In genomic region chr6:150987855-150988484, GRCh38 we compare ENCODE assay signal across 22 cellular contexts.
DNase-seq lines count a peak whose midpoint lies in the region; ATAC-seq and TF ChIP-seq lines count a peak whose summit lies in the region.
"Had no signal": no experiment of that assay in that cellular context is flagged by ENCODE, and none has a peak within 500 bp of the region (broad histone marks: within the 10 kb centered on the region; RNA-seq: fewer than 3 reads in every experiment).

No MANE protein-coding gene starts in this region.

- no peak overlapping the region for H3K4me3 Mint-ChIP-seq in activated naive CD4-positive, alpha-beta T cell treated with anti-CD3 and anti-CD28 coated beads, Interleukin-2, amount 10 ng/mL, durations not matched to agents 7 days and 5 days
- no peak overlapping the region for H3K4me3 Mint-ChIP-seq in activated CD8-positive, alpha-beta T cell treated with anti-CD3 and anti-CD28 coated beads, Interleukin-2, amount 10 ng/mL, durations not matched to agents 7 days and 5 days
- H3K4me3 Mint-ChIP-seq in stimulated activated effector memory CD8-positive, alpha-beta T cell treated with anti-CD3 and anti-CD28 coated beads, Interleukin-12 subunit alpha, Interleukin-12 subunit beta, amount 100 ng/mL, for 72 hours, result peak overlapping the region; percentile 44
- H3K4me3 Mint-ChIP-seq in glutamatergic neuron (ENCODE audit: unreplicated experiment), result no peak overlapping the region
- H3K4me3 Mint-ChIP-seq: endodermal cell; stimulated activated naive B cell treated with anti-CD40 and anti-IgM and Interleukin-4, amounts not matched to agents 10 μg/mL and 1 μg/mL and 100 μg/mL, for 72 hours had no signal

- DNase-seq in activated naive CD4-positive, alpha-beta T cell treated with anti-CD3 and anti-CD28 coated beads, Interleukin-2, amount 10 ng/mL, durations not matched to agents 7 days and 5 days, result no peak
- DNase-seq in activated naive CD4-positive, alpha-beta T cell treated with Interleukin-2 at 50 U/mL for 16 hours, result no peak
- DNase-seq in activated CD8-positive, alpha-beta T cell treated with anti-CD3 and anti-CD28 coated beads, Interleukin-2, amount 10 ng/mL, durations not matched to agents 7 days and 5 days, result no peak
- no peak for DNase-seq in stimulated activated effector memory CD8-positive, alpha-beta T cell treated with anti-CD3 and anti-CD28 coated beads, Interleukin-12 subunit alpha, Interleukin-12 subunit beta, amount 100 ng/mL, for 72 hours (ENCODE audit: low spot score in 2 of 2)
- DNase-seq in glutamatergic neuron (no peak), islet precursor cell (no peak)
- DNase-seq: amygdala; endodermal cell; esophagus squamous epithelium; hypothalamus; left ventricle myocardium inferior; naive thymus-derived CD8-positive, alpha-beta T cell; NCI-H1694; NCI-H524 treated with DMSO at 0.1 percent for 48 hours; pancreas; SJCRH30; spleen; stimulated activated naive B cell treated with anti-CD40 and anti-IgM and Interleukin-4, amounts not matched to agents 10 μg/mL and 1 μg/mL and 100 μg/mL, for 72 hours; T-helper 9 cell; testis; WERI-Rb-1 had no signal

- H3K9me3 Mint-ChIP-seq in activated naive CD4-positive, alpha-beta T cell treated with anti-CD3 and anti-CD28 coated beads, Interleukin-2, amount 10 ng/mL, durations not matched to agents 7 days and 5 days, result peaks cover 2% of the 10 kb centered on the region
- H3K9me3 Mint-ChIP-seq in activated CD8-positive, alpha-beta T cell treated with anti-CD3 and anti-CD28 coated beads, Interleukin-2, amount 10 ng/mL, durations not matched to agents 7 days and 5 days (ENCODE audit: insufficient read depth), result no peaks in the 10 kb centered on the region
- H3K9me3 Mint-ChIP-seq in stimulated activated effector memory CD8-positive, alpha-beta T cell treated with anti-CD3 and anti-CD28 coated beads, Interleukin-12 subunit alpha, Interleukin-12 subunit beta, amount 100 ng/mL, for 72 hours, result no peaks in the 10 kb centered on the region
- peaks cover 1% of the 10 kb centered on the region for H3K9me3 Mint-ChIP-seq in glutamatergic neuron (ENCODE audit: unreplicated experiment)
- H3K9me3 Mint-ChIP-seq: endodermal cell; stimulated activated naive B cell treated with anti-CD40 and anti-IgM and Interleukin-4, amounts not matched to agents 10 μg/mL and 1 μg/mL and 100 μg/mL, for 72 hours had no signal

- peak overlapping the region; percentile 97 for H3K27ac Mint-ChIP-seq in activated naive CD4-positive, alpha-beta T cell treated with anti-CD3 and anti-CD28 coated beads, Interleukin-2, amount 10 ng/mL, durations not matched to agents 7 days and 5 days
- peak overlapping the region; percentile 94 for H3K27ac Mint-ChIP-seq in activated CD8-positive, alpha-beta T cell treated with anti-CD3 and anti-CD28 coated beads, Interleukin-2, amount 10 ng/mL, durations not matched to agents 7 days and 5 days
- peak overlapping the region; percentile 78 for H3K27ac Mint-ChIP-seq in stimulated activated effector memory CD8-positive, alpha-beta T cell treated with anti-CD3 and anti-CD28 coated beads, Interleukin-12 subunit alpha, Interleukin-12 subunit beta, amount 100 ng/mL, for 72 hours
- no peak overlapping the region for H3K27ac Mint-ChIP-seq in glutamatergic neuron (ENCODE audit: unreplicated experiment)
- H3K27ac Mint-ChIP-seq: endodermal cell; stimulated activated naive B cell treated with anti-CD40 and anti-IgM and Interleukin-4, amounts not matched to agents 10 μg/mL and 1 μg/mL and 100 μg/mL, for 72 hours had no signal

- peaks cover 27% of the 10 kb centered on the region for H3K36me3 Mint-ChIP-seq in activated naive CD4-positive, alpha-beta T cell treated with anti-CD3 and anti-CD28 coated beads, Interleukin-2, amount 10 ng/mL, durations not matched to agents 7 days and 5 days
- H3K36me3 Mint-ChIP-seq in activated CD8-positive, alpha-beta T cell treated with anti-CD3 and anti-CD28 coated beads, Interleukin-2, amount 10 ng/mL, durations not matched to agents 7 days and 5 days (ENCODE audit: low read depth), result peaks cover 21% of the 10 kb centered on the region
- peaks cover 37% of the 10 kb centered on the region for H3K36me3 Mint-ChIP-seq in stimulated activated effector memory CD8-positive, alpha-beta T cell treated with anti-CD3 and anti-CD28 coated beads, Interleukin-12 subunit alpha, Interleukin-12 subunit beta, amount 100 ng/mL, for 72 hours
- H3K36me3 Mint-ChIP-seq in glutamatergic neuron (ENCODE audit: unreplicated experiment), result no peaks in the 10 kb centered on the region

- POLR2A ChIA-PET in activated CD8-positive, alpha-beta T cell treated with anti-CD3 and anti-CD28 coated beads, Interleukin-2, amount 10 ng/mL, durations not matched to agents 7 days and 5 days (lab: Charles Lee), result interaction anchor here (1.0 kb wide), 1 partner anchor 22 kb away, joined by 5 read pairs; no protein-coding TSS in a partner anchor

- ATAC-seq in HG03159 (IDR thresholded peaks at IDR 0.05; ENCODE audit: unreplicated experiment), result peak; percentile 13
- ATAC-seq in activated CD8-positive, alpha-beta T cell treated with anti-CD3 and anti-CD28 coated beads, Interleukin-2, amount 10 ng/mL, durations not matched to agents 7 days and 5 days, result no peak
- ATAC-seq in stimulated activated effector memory CD8-positive, alpha-beta T cell treated with anti-CD3 and anti-CD28 coated beads, Interleukin-12 subunit alpha, Interleukin-12 subunit beta, amount 100 ng/mL, for 72 hours, result no peak
- ATAC-seq: pancreas; stimulated activated naive B cell treated with anti-CD40 and anti-IgM and Interleukin-4, amounts not matched to agents 10 μg/mL and 1 μg/mL and 100 μg/mL, for 72 hours had no signal

- no peak for TF ChIP-seq CTCF in glutamatergic neuron (IDR thresholded peaks at IDR 0.05; ENCODE audit: partially characterized antibody, unreplicated experiment)

- no peaks in the 10 kb centered on the region for H3K27me3 Mint-ChIP-seq in activated naive CD4-positive, alpha-beta T cell treated with anti-CD3 and anti-CD28 coated beads, Interleukin-2, amount 10 ng/mL, durations not matched to agents 7 days and 5 days
- H3K27me3 Mint-ChIP-seq in activated CD8-positive, alpha-beta T cell treated with anti-CD3 and anti-CD28 coated beads, Interleukin-2, amount 10 ng/mL, durations not matched to agents 7 days and 5 days (ENCODE audit: low read depth), result no peaks in the 10 kb centered on the region
- no peaks in the 10 kb centered on the region for H3K27me3 Mint-ChIP-seq in glutamatergic neuron (ENCODE audit: unreplicated experiment)
- H3K27me3 Mint-ChIP-seq: naive thymus-derived CD8-positive, alpha-beta T cell; stimulated activated naive B cell treated with anti-CD40 and anti-IgM and Interleukin-4, amounts not matched to agents 10 μg/mL and 1 μg/mL and 100 μg/mL, for 72 hours had no signal

- CTCF ChIA-PET in activated naive CD4-positive, alpha-beta T cell treated with anti-CD3 and anti-CD28 coated beads, Interleukin-2, amount 10 ng/mL, durations not matched to agents 7 days and 5 days (lab: Charles Lee), result interaction anchor here (1.0 to 2.0 kb wide), 4 partner anchors 16 to 343 kb away, joined by 3 to 7 read pairs (median 6); no protein-coding TSS in a partner anchor
- CTCF ChIA-PET in activated CD8-positive, alpha-beta T cell treated with anti-CD3 and anti-CD28 coated beads, Interleukin-2, amount 10 ng/mL, durations not matched to agents 7 days and 5 days (lab: Charles Lee), result interaction anchor here (1.0 to 2.7 kb wide), 6 partner anchors 11 to 336 kb away, joined by 3 to 13 read pairs (median 4); no protein-coding TSS in a partner anchor

- peaks cover 18% of the 10 kb centered on the region for H3K4me1 Mint-ChIP-seq in activated naive CD4-positive, alpha-beta T cell treated with anti-CD3 and anti-CD28 coated beads, Interleukin-2, amount 10 ng/mL, durations not matched to agents 7 days and 5 days
- peaks cover 12% of the 10 kb centered on the region for H3K4me1 Mint-ChIP-seq in activated CD8-positive, alpha-beta T cell treated with anti-CD3 and anti-CD28 coated beads, Interleukin-2, amount 10 ng/mL, durations not matched to agents 7 days and 5 days (ENCODE audit: low read depth)
- peaks cover 13% of the 10 kb centered on the region for H3K4me1 Mint-ChIP-seq in stimulated activated effector memory CD8-positive, alpha-beta T cell treated with anti-CD3 and anti-CD28 coated beads, Interleukin-12 subunit alpha, Interleukin-12 subunit beta, amount 100 ng/mL, for 72 hours
- peaks cover 7% of the 10 kb centered on the region for H3K4me1 Mint-ChIP-seq in glutamatergic neuron (ENCODE audit: low read depth, unreplicated experiment)
- H3K4me1 Mint-ChIP-seq: endodermal cell; stimulated activated naive B cell treated with anti-CD40 and anti-IgM and Interleukin-4, amounts not matched to agents 10 μg/mL and 1 μg/mL and 100 μg/mL, for 72 hours had no signal
